ENCODE assay signal across 18 cellular contexts in the genomic region with DNA sequence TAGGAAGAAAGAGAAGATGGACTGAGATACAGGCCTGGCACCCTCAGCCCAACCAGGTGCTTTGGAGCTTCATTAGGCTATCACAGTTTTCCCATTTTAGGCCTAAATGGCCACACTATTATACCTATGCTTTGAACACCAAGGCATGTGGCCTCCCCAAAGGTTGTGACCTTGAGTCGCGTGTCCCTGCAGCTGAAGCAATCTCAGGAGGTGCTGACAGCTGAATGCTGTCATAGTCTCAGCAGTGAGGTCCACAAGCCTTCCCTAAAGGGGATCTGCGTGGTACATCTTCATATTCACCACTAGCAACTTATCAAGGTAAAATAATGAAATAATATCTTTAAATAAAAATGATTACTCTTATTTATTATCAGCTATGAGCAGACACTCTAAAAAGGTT.
DNase-seq lines count a peak whose midpoint lies in the region; ATAC-seq, FAIRE-seq and TF ChIP-seq lines count a peak whose summit lies in the region.
"Had no signal": no experiment of that assay in that cellular context is flagged by ENCODE, and none has a peak within 500 bp of the region (broad histone marks: within the 10 kb centered on the region; RNA-seq: fewer than 3 reads in every experiment).

No MANE protein-coding gene starts in this region.

- H2BK120ac ChIP-seq in IMR-90 (ENCODE audit: low read depth, low read length): no peak overlapping the region
- no peak overlapping the region for H2BK120ac ChIP-seq in trophoblast cell (ENCODE audit: insufficient read depth, low read length, poor library complexity)

- H2AK5ac ChIP-seq in IMR-90 (ENCODE audit: low read depth, low read length) (no peak overlapping the region), trophoblast cell (ENCODE audit: low read length) (no peak overlapping the region)

- H3K18ac ChIP-seq in IMR-90 (ENCODE audit: low read depth, low read length) (no peak overlapping the region), trophoblast cell (ENCODE audit: low read length) (no peak overlapping the region)

- H3K4me2 ChIP-seq in IMR-90 (ENCODE audit: low read depth, low read length) (no peak overlapping the region), trophoblast cell (ENCODE audit: low read length) (no peak overlapping the region), HepG2 (ENCODE audit: low read depth, low read length) (no peak overlapping the region)

- no peak overlapping the region for H4K5ac ChIP-seq in IMR-90 (ENCODE audit: low read depth, low read length)

- no peak overlapping the region for H4K91ac ChIP-seq in IMR-90 (ENCODE audit: insufficient read depth, low read depth, low read length)
- no peak overlapping the region for H4K91ac ChIP-seq in trophoblast cell (ENCODE audit: low read depth, low read length)

- TF ChIP-seq CTCF in IMR-90 (conservative IDR thresholded peaks at IDR 0.05; ENCODE audit: low read depth, low read length): no peak
- no peak for TF ChIP-seq CTCF in VCaP (conservative IDR thresholded peaks at IDR 0.05)
- no peak for TF ChIP-seq CTCF in breast epithelium (IDR thresholded peaks at IDR 0.05)
- TF ChIP-seq CTCF in HepG2 (CRISPR knock-in tag; IDR thresholded peaks at IDR 0.05): no peak

- H3K36me3 ChIP-seq in IMR-90 (ENCODE audit: control insufficient read depth, insufficient read depth, low read length): no peaks in the 10 kb centered on the region
- no peaks in the 10 kb centered on the region for H3K36me3 ChIP-seq in trophoblast cell (ENCODE audit: control insufficient read depth in 1 of 2, insufficient read depth in 2 of 2, low read length in 2 of 2)
- H3K36me3 ChIP-seq in breast epithelium: no peaks in the 10 kb centered on the region
- H3K36me3 ChIP-seq in HepG2 (replicated peaks in 1 of 2; ENCODE audit: control insufficient read depth in 1 of 2, insufficient read depth in 2 of 2, low read length in 2 of 2): no peaks in the 10 kb centered on the region
- H3K36me3 ChIP-seq: BE2C had no signal

- WGBS in IMR-90 (ENCODE audit: extremely low coverage in 2 of 2, insufficient read length in 1 of 2), 2 experiments: no CpG with 5 or more reads among the region's 3 CpGs
- no CpG with 5 or more reads among the region's 3 CpGs for WGBS in trophoblast cell (ENCODE audit: extremely low coverage, insufficient coverage, insufficient read length)
- 7% methylated on average over 3 of the region's 3 CpGs for WGBS in HepG2 (ENCODE audit: low lambda C conversion rate)

- no peak overlapping the region for H2BK15ac ChIP-seq in IMR-90 (ENCODE audit: low read depth, low read length)

- H3K4ac ChIP-seq in IMR-90 (ENCODE audit: low read depth, low read length): no peak overlapping the region
- H3K4ac ChIP-seq in trophoblast cell (ENCODE audit: low read depth, low read length): no peak overlapping the region

- H3K27ac ChIP-seq in IMR-90 (ENCODE audit: insufficient read depth, low read length) (no peak overlapping the region), VCaP (peak overlapping the region; percentile 30), trophoblast cell (ENCODE audit: low read depth, low read length) (no peak overlapping the region), breast epithelium (no peak overlapping the region), HepG2 (ENCODE audit: extremely low read length, insufficient read depth, low read length) (no peak overlapping the region)

- no peak overlapping the region for H4K8ac ChIP-seq in IMR-90 (ENCODE audit: low read depth in 2 of 2, low read length in 2 of 2)
- H4K8ac ChIP-seq in trophoblast cell (ENCODE audit: low read depth, low read length): no peak overlapping the region

- H4K12ac ChIP-seq in trophoblast cell (ENCODE audit: low read depth, low read length): no peak overlapping the region

- CTCF ChIA-PET in IMR-90 (lab: Yijun Ruan, JAX) (interaction anchor here (0.6 kb wide), 1 partner anchor 571 kb away, joined by 3 read pairs; no protein-coding TSS in a partner anchor), HepG2 (lab: Yijun Ruan, JAX; ENCODE audit: low intra/inter-chr PET ratio, low total read pairs) (no interaction called here)

- H2BK12ac ChIP-seq in trophoblast cell (ENCODE audit: low read length): no peak overlapping the region

- FAIRE-seq in HepG2 (lab: Jason Lieb, UNC): no peak
- FAIRE-seq: A204.1, G401.6, GM12891, GM19239 had no signal

- H2AK9ac ChIP-seq in IMR-90 (replicated peaks; ENCODE audit: low read depth, low read length, poor library complexity): no peak overlapping the region

- no peak for ATAC-seq in IMR-90 (ENCODE audit: low read depth)
- ATAC-seq in left ventricle myocardium superior: peak; percentile 80
- ATAC-seq in HepG2: no peak

- H2BK20ac ChIP-seq in IMR-90 (ENCODE audit: low read depth, low read length): peak overlapping the region; percentile 47; the same call in 1 of the 2 replicates

- POLR2A ChIA-PET in IMR-90 (lab: Charles Lee; ENCODE audit: unreplicated experiment): no interaction called here
- POLR2A ChIA-PET in HepG2 (lab: Yijun Ruan, JAX): no interaction called here

- BruUV-seq in IMR-90 (replicated peaks; lab: Mats Ljungman, UMichigan) (no TSS peak), HepG2 (replicated peaks; lab: Mats Ljungman, UMichigan) (no TSS peak)

- H3K9me1 ChIP-seq in IMR-90 (ENCODE audit: insufficient read depth, low read length): peaks cover 4% of the 10 kb centered on the region

- H3K79me1 ChIP-seq in IMR-90 (ENCODE audit: low read depth in 1 of 2, low read length in 2 of 2) (no peaks in the 10 kb centered on the region), trophoblast cell (ENCODE audit: low read length) (no peaks in the 10 kb centered on the region)

- H3K4me1 ChIP-seq in IMR-90 (ENCODE audit: control insufficient read depth, insufficient read depth, low read length) (peaks cover 6% of the 10 kb centered on the region), trophoblast cell (ENCODE audit: control insufficient read depth in 1 of 2, insufficient read depth in 2 of 2, low read length in 2 of 2) (no peaks in the 10 kb centered on the region), breast epithelium (no peaks in the 10 kb centered on the region), HepG2 (ENCODE audit: insufficient read depth, low read length) (no peaks in the 10 kb centered on the region)

- H3K79me2 ChIP-seq in trophoblast cell (ENCODE audit: control insufficient read depth, insufficient read depth, low read length, poor library complexity): no peaks in the 10 kb centered on the region
- H3K79me2 ChIP-seq in HepG2 (ENCODE audit: insufficient read depth, low read length): no peaks in the 10 kb centered on the region

- H3K9ac ChIP-seq in IMR-90 (ENCODE audit: low read depth, low read length) (no peak overlapping the region), trophoblast cell (ENCODE audit: low read length) (no peak overlapping the region), HepG2 (ENCODE audit: insufficient read depth, low read depth, low read length) (no peak overlapping the region)

- in situ Hi-C loops in IMR-90 (cut with MboI; ENCODE audit: low sequenced_read_pairs): no loop called here
- in situ Hi-C loops in HepG2 (cut with HindIII; ENCODE audit: extremely low pct_ligation_motif_present, low pct_unique_long_range_greater_than_20kb): no loop called here

- H2BK5ac ChIP-seq in IMR-90 (ENCODE audit: low read depth, low read length, poor library complexity, severe bottlenecking) (no peak overlapping the region), trophoblast cell (ENCODE audit: low read depth, low read length, poor library complexity) (no peak overlapping the region)

- H3K4me3 ChIP-seq in IMR-90 (ENCODE audit: insufficient read depth, low read depth, low read length) (no peak overlapping the region), trophoblast cell (ENCODE audit: low read depth, low read length) (peak overlapping the region; percentile 42), breast epithelium (no peak overlapping the region), HepG2 (replicated peaks in 1 of 3; ENCODE audit: insufficient read depth in 1 of 3, low read depth in 2 of 3, low read length in 3 of 3) (no peak overlapping the region)

- no peak overlapping the region for H3K23ac ChIP-seq in IMR-90 (ENCODE audit: low read depth, low read length)
- H3K23ac ChIP-seq in trophoblast cell (ENCODE audit: low read length): no peak overlapping the region

- dilution Hi-C loops in IMR-90 (cut with HindIII; ENCODE audit: low sequenced_read_pairs, unreplicated experiment): no loop called here

- no peak overlapping the region for H3K14ac ChIP-seq in IMR-90 (replicated peaks; ENCODE audit: low read depth, low read length)
- H3K14ac ChIP-seq in trophoblast cell (ENCODE audit: low read length): no peak overlapping the region

- intact Hi-C loops in IMR-90 (cut with micrococcal nuclease): loop anchor here (10.0 kb wide), 1 partner anchor 463 kb away; no protein-coding TSS in a partner anchor
- intact Hi-C loops in left ventricle myocardium superior (cut with micrococcal nuclease): no loop called here
- intact Hi-C loops in breast epithelium (cut with DNase I; ENCODE audit: low total_unique reads): no loop called here
- intact Hi-C loops in HepG2 (cut with micrococcal nuclease; ENCODE audit: unreplicated experiment): no loop called here

- peaks cover 3% of the 10 kb centered on the region; the same call in 1 of the 2 replicates for H4K20me1 ChIP-seq in IMR-90 (ENCODE audit: insufficient read depth, low read length)
- no peaks in the 10 kb centered on the region for H4K20me1 ChIP-seq in HepG2 (ENCODE audit: insufficient read depth, low read length)

- H2AFZ ChIP-seq in IMR-90 (replicated peaks; ENCODE audit: low read length, poor library complexity) (no peak overlapping the region), trophoblast cell (ENCODE audit: insufficient read depth, low read length, poor library complexity) (no peak overlapping the region), HepG2 (ENCODE audit: low read length) (no peak overlapping the region)

- DNase-seq in IMR-90: no peak
- DNase-seq in left ventricle myocardium superior: no peak
- DNase-seq in trophoblast cell: no peak
- no peak for DNase-seq in breast epithelium (ENCODE audit: low spot score in 2 of 2)
- DNase-seq in HepG2 (ENCODE audit: low spot score): no peak
- DNase-seq: ACHN; BE2C; C1 segment of cervical spinal cord; CD4-positive, CD25-positive, alpha-beta regulatory T cell; CD8-positive, alpha-beta memory T cell; COR-L47; DMS 273 treated with DMSO at 0.1 percent for 48 hours; HCEC 1CT had no signal

- TF ChIP-seq EP300 in HepG2 (IDR thresholded peaks at IDR 0.05; ENCODE audit: low read depth in 2 of 2, low read length in 2 of 2) (no peak), HepG2 (CRISPR knock-in tag; IDR thresholded peaks at IDR 0.05; ENCODE audit: borderline replicate concordance) (no peak)

- TF ChIP-seq RAD21 in IMR-90 (IDR thresholded peaks at IDR 0.05; ENCODE audit: low read length) (no peak), HepG2 (CRISPR knock-in tag; IDR thresholded peaks at IDR 0.05) (no peak)

- no peak overlapping the region for H3K56ac ChIP-seq in IMR-90 (ENCODE audit: extremely low read depth, insufficient read depth, low read length)

- TF ChIP-seq POLR2A in IMR-90 (IDR thresholded peaks at IDR 0.05; ENCODE audit: low read depth, low read length) (no peak), breast epithelium (IDR thresholded peaks at IDR 0.05) (no peak), HepG2 (IDR thresholded peaks at IDR 0.05; ENCODE audit: insufficient read depth in 1 of 2, low read depth in 2 of 2, low read length in 2 of 2) (no peak)

- H3K27me3 ChIP-seq in IMR-90 (ENCODE audit: control insufficient read depth, insufficient read depth, low read length) (no peaks in the 10 kb centered on the region), trophoblast cell (ENCODE audit: insufficient read depth, low read length) (no peaks in the 10 kb centered on the region), breast epithelium (no peaks in the 10 kb centered on the region), HepG2 (ENCODE audit: control insufficient read depth in 1 of 2, insufficient read depth in 2 of 2, low read length in 2 of 2) (no peaks in the 10 kb centered on the region)
- H3K27me3 ChIP-seq: BE2C had no signal

- H3K9me3 ChIP-seq in IMR-90 (ENCODE audit: control insufficient read depth, insufficient read depth, low read length) (no peaks in the 10 kb centered on the region), trophoblast cell (ENCODE audit: insufficient read depth, low read depth, low read length) (peaks cover 2% of the 10 kb centered on the region), breast epithelium (no peaks in the 10 kb centered on the region), HepG2 (ENCODE audit: low read length) (peaks cover 20% of the 10 kb centered on the region)
- H3K9me3 ChIP-seq: BE2C had no signal
